ENCODE assay signal across 25 cellular contexts in genomic region chr1:24425446-24425845, GRCh38. TPM values are rescaled to one million over a fixed set of nuclear protein-coding genes. Genes with fewer than 3 reads are reported as not detected.
DNase-seq lines count a peak whose midpoint lies in the region; ATAC-seq, FAIRE-seq and TF ChIP-seq lines count a peak whose summit lies in the region.
"Had no signal": no experiment of that assay in that cellular context is flagged by ENCODE, and none has a peak within 500 bp of the region (broad histone marks: within the 10 kb centered on the region; RNA-seq: fewer than 3 reads in every experiment).

No MANE protein-coding gene starts in this region.

- no peak overlapping the region for H3K9ac ChIP-seq in Karpas-422 (ENCODE audit: low read length)
- H3K9ac ChIP-seq: KMS-11 had no signal

- H3K36me3 ChIP-seq in HEK293 (ENCODE audit: control insufficient read depth in 2 of 2, insufficient read depth in 1 of 2, low read length in 2 of 2) (peaks cover 3 to 46% of the 10 kb centered on the region in 2 experiments; a peak in 2 of 3 replicates), esophagus muscularis mucosa (peaks cover 5 to 30% (median 19%) of the 10 kb centered on the region in 4 donors), small intestine (ENCODE audit: control insufficient read depth in 2 of 2, insufficient read depth in 2 of 2, low read length in 2 of 2) (peaks cover 0 to 2% of the 10 kb centered on the region in 2 donors), Karpas-422 (ENCODE audit: insufficient read depth, low read length) (0 out of 2 replicates have a peak, but pooled peaks cover 8% of the 10 kb centered on the region)

- H3K27ac Mint-ChIP-seq in stimulated activated effector memory CD8-positive, alpha-beta T cell treated with anti-CD3 and anti-CD28 coated beads, Interleukin-12 subunit alpha, Interleukin-12 subunit beta, amount 100 ng/mL, for 72 hours = no peak overlapping the region

- CTCF ChIA-PET in HEK293 (lab: Yijun Ruan, JAX) = interaction anchor here (0.7 to 2.4 kb wide), 4 partner anchors 9 to 152 kb away, joined by 3 to 15 read pairs (median 8); partner anchors contain the start of genes NIPAL3 and STPG1

- H3K36me3 Mint-ChIP-seq in stimulated activated effector memory CD8-positive, alpha-beta T cell treated with anti-CD3 and anti-CD28 coated beads, Interleukin-12 subunit alpha, Interleukin-12 subunit beta, amount 100 ng/mL, for 72 hours = peaks cover 47% of the 10 kb centered on the region

- H3K27me3 ChIP-seq in right cardiac atrium (ENCODE audit: control insufficient read depth, insufficient read depth) (no peaks in the 10 kb centered on the region), esophagus muscularis mucosa (no peaks in the 10 kb centered on the region), small intestine (ENCODE audit: control insufficient read depth in 2 of 2, insufficient read depth in 2 of 2, low read length in 2 of 2) (no peaks in the 10 kb centered on the region), Karpas-422 (ENCODE audit: low read length) (no peaks in the 10 kb centered on the region)
- H3K27me3 ChIP-seq: SJSA1 had no signal

- POLR2A ChIA-PET in HEK293 (lab: Yijun Ruan, JAX) = interaction anchor here (0.6 to 2.1 kb wide), 2 partner anchors 10 to 1100 kb away, joined by 3 to 7 read pairs; partner anchors contain the start of gene NIPAL3

- H4K20me1 ChIP-seq in Karpas-422 (ENCODE audit: insufficient read depth, low read depth, low read length) = no peaks in the 10 kb centered on the region

- H3K4me2 ChIP-seq in Karpas-422 (ENCODE audit: low read depth, low read length, poor library complexity, severe bottlenecking) = no peak overlapping the region
- H3K4me2 ChIP-seq: KMS-11 had no signal

- no peak overlapping the region for H3K4me3 Mint-ChIP-seq in stimulated activated effector memory CD8-positive, alpha-beta T cell treated with anti-CD3 and anti-CD28 coated beads, Interleukin-12 subunit alpha, Interleukin-12 subunit beta, amount 100 ng/mL, for 72 hours
- H3K4me3 Mint-ChIP-seq: CD4-positive, alpha-beta memory T cell had no signal

- TF ChIP-seq CTCF in HEK293 (tag by site-specific recombination; IDR thresholded peaks at IDR 0.05) (no peak), esophagus muscularis mucosa (IDR thresholded peaks at IDR 0.05) (no peak)

- H3K9me3 Mint-ChIP-seq in stimulated activated effector memory CD8-positive, alpha-beta T cell treated with anti-CD3 and anti-CD28 coated beads, Interleukin-12 subunit alpha, Interleukin-12 subunit beta, amount 100 ng/mL, for 72 hours = no peaks in the 10 kb centered on the region
- H3K9me3 Mint-ChIP-seq: CD4-positive, alpha-beta memory T cell had no signal

- H3K4me1 ChIP-seq in right cardiac atrium (ENCODE audit: control insufficient read depth, insufficient read depth, low read length) (peaks cover 7% of the 10 kb centered on the region), HEK293 (ENCODE audit: control insufficient read depth, insufficient read depth, low read length) (no peaks in the 10 kb centered on the region), esophagus muscularis mucosa (peaks cover 0 to 5% (median 0%) of the 10 kb centered on the region in 4 donors), small intestine (ENCODE audit: control insufficient read depth in 2 of 2, insufficient read depth in 1 of 2, low read depth in 1 of 2, low read length in 1 of 2) (peaks cover 0 to 3% of the 10 kb centered on the region in 2 donors), Karpas-422 (ENCODE audit: low read length) (no peaks in the 10 kb centered on the region)
- H3K4me1 ChIP-seq: SJSA1 had no signal

- DNase-seq in Right ventricle myocardium superior (no peak), right cardiac atrium (no peak), esophagus muscularis mucosa (ENCODE audit: extremely low spot score) (peak; percentile 66), small intestine (peak; percentile 77), Karpas-422 (no peak), NCI-H1930 (lab: John Stamatoyannopoulos, UW) (no peak)
- no peak for DNase-seq in stimulated activated effector memory CD8-positive, alpha-beta T cell treated with anti-CD3 and anti-CD28 coated beads, Interleukin-12 subunit alpha, Interleukin-12 subunit beta, amount 100 ng/mL, for 72 hours (ENCODE audit: low spot score in 2 of 2)
- DNase-seq: Calu3; CD4-positive, alpha-beta memory T cell; DMS153; GOT3; HCEC 1CT; IMR-90; NCI-H1105 treated with DMSO at 0.1 percent for 48 hours; NCI-H2081; NCI-H2171; NCI-H446; NCI-H526 treated with DMSO at 0.1 percent for 48 hours; OCI-M1 had no signal

- no peaks in the 10 kb centered on the region for H3K9me3 ChIP-seq in right cardiac atrium (ENCODE audit: control insufficient read depth, low read length)
- H3K9me3 ChIP-seq in HEK293 (ENCODE audit: control insufficient read depth, insufficient read depth, low read depth, low read length) = no peaks in the 10 kb centered on the region
- H3K9me3 ChIP-seq in esophagus muscularis mucosa = no peaks in the 10 kb centered on the region
- no peaks in the 10 kb centered on the region for H3K9me3 ChIP-seq in small intestine (ENCODE audit: control insufficient read depth, low read depth)
- no peaks in the 10 kb centered on the region for H3K9me3 ChIP-seq in Karpas-422 (ENCODE audit: low read length)
- H3K9me3 ChIP-seq: SJSA1 had no signal

- peaks cover 32% of the 10 kb centered on the region for H3K79me2 ChIP-seq in Karpas-422 (ENCODE audit: low read length)

- intact Hi-C loops in Right ventricle myocardium superior (cut with DNase I) = no loop called here
- intact Hi-C loops in right cardiac atrium (cut with DNase I) = no loop called here
- intact Hi-C loops in esophagus muscularis mucosa (cut with DNase I) = no loop called here

- H3K27ac ChIP-seq in right cardiac atrium (ENCODE audit: low read length) (no peak overlapping the region), HEK293 (ENCODE audit: extremely low read depth, low read depth, low read length) (no peak overlapping the region), esophagus muscularis mucosa (replicated peaks in 1 of 4) (no peak overlapping the region), small intestine (ENCODE audit: low read depth in 1 of 2, low read length in 1 of 2) (no peak overlapping the region), Karpas-422 (ENCODE audit: low read length) (no peak overlapping the region)
- H3K27ac ChIP-seq: KMS-11, SJSA1 had no signal

- TF ChIP-seq EP300 in esophagus muscularis mucosa (IDR thresholded peaks at IDR 0.05) = no peak

- H2AFZ ChIP-seq in Karpas-422 (ENCODE audit: low read length) = no peak overlapping the region

- ATAC-seq in Right ventricle myocardium superior (ENCODE audit: poor library complexity) = peak; percentile 28
- ATAC-seq in right cardiac atrium = no peak
- ATAC-seq in stimulated activated effector memory CD8-positive, alpha-beta T cell treated with anti-CD3 and anti-CD28 coated beads, Interleukin-12 subunit alpha, Interleukin-12 subunit beta, amount 100 ng/mL, for 72 hours = no peak

- TF ChIP-seq POLR2A in esophagus muscularis mucosa (IDR thresholded peaks at IDR 0.05; ENCODE audit: low read depth) = no peak

- H3K4me3 ChIP-seq in right cardiac atrium (ENCODE audit: low read length) (no peak overlapping the region), HEK293 (ENCODE audit: low read depth, low read length) (no peak overlapping the region), esophagus muscularis mucosa (no peak overlapping the region), small intestine (ENCODE audit: low read depth in 1 of 2, low read length in 2 of 2) (no peak overlapping the region), Karpas-422 (ENCODE audit: low read length) (no peak overlapping the region)
- H3K4me3 ChIP-seq: SJSA1 had no signal

- no peak for FAIRE-seq in small intestine (lab: Jason Lieb, UNC)
- FAIRE-seq: G401.6, HTR-8/SVneo, RCC 7860 had no signal

- H3K4me1 Mint-ChIP-seq in stimulated activated effector memory CD8-positive, alpha-beta T cell treated with anti-CD3 and anti-CD28 coated beads, Interleukin-12 subunit alpha, Interleukin-12 subunit beta, amount 100 ng/mL, for 72 hours = peaks cover 19% of the 10 kb centered on the region

- 54% methylated on average over 4 of the region's 4 CpGs for WGBS in right cardiac atrium
- 84% methylated on average over 4 of the region's 4 CpGs for WGBS in esophagus muscularis mucosa
- WGBS in small intestine, 3 donors = 14 to 55% (median 37%) methylated on average over 4 of the region's 4 CpGs

- no peaks in the 10 kb centered on the region for H3K9me2 ChIP-seq in Karpas-422 (replicated peaks; ENCODE audit: insufficient read depth, low read length)

TF ChIP-seq in HEK293, 187 proteins besides CTCF, POLR2A, EP300 and RAD21:
- TF ChIP-seq ZNF768 (tag by site-specific recombination; IDR thresholded peaks at IDR 0.05) = no peak
- 0 out of 2 replicates have a peak, but pooled peaks have one; percentile 13 for TF ChIP-seq SP7 (tag by site-specific recombination; IDR thresholded peaks at IDR 0.05)
- TF ChIP-seq ZFP3 (tag by site-specific recombination; IDR thresholded peaks at IDR 0.05; ENCODE audit: low read depth) = no peak

RNA-seq across cellular contexts. Expression of gene NIPAL3, which starts 9.8 kb away (rescaled TPM):
- total RNA-seq in Right ventricle myocardium superior = 31.8 TPM
- 10 to 100 TPM; 24.4 to 35.6 (median 35.3) TPM for total RNA-seq in right cardiac atrium
- polyA plus RNA-seq in right cardiac atrium = 12.8 TPM
- 10 to 100 TPM; 18.3 to 31.1 (median 26.6) TPM for total RNA-seq in esophagus muscularis mucosa
- polyA plus RNA-seq in small intestine = 10 to 100 TPM in 2 of 3 donors, 1 to 10 TPM in 1; 4.9 to 15.9 (median 10.7) TPM
- 22.7 and 40.8 TPM in 2 replicates for total RNA-seq in Karpas-422 (2014; rRNA removed; shearing (Covaris generic); ENCODE audit: low replicate concordance)

RNA-seq across cellular contexts. Expression of gene STPG1, which starts 11.9 kb away (rescaled TPM):
- 5.6 TPM for total RNA-seq in Right ventricle myocardium superior
- total RNA-seq in right cardiac atrium = 1 to 10 TPM; 5.4 to 8.3 (median 7.3) TPM
- polyA plus RNA-seq in right cardiac atrium = 3.9 TPM
- 1 to 10 TPM; 2.2 to 5.6 (median 4.1) TPM for total RNA-seq in esophagus muscularis mucosa
- 10 to 100 TPM in 1 of 3 donors, 1 to 10 TPM in 2; 6.5 to 10.3 (median 6.5) TPM for polyA plus RNA-seq in small intestine
- 3.5 and 9.2 TPM in 2 replicates for total RNA-seq in Karpas-422 (2014; rRNA removed; shearing (Covaris generic); ENCODE audit: low replicate concordance)

Comparison
In these comparisons a context has a peak if more than half of its experiments do, and no peak if none do; other contexts are left out.
1. DNase-seq: peak in esophagus muscularis mucosa (single experiment) and small intestine (single experiment); none in Right ventricle myocardium superior (single experiment), right cardiac atrium (0 of 3), Karpas-422 (single experiment), NCI-H1930 (0 of 2) and stimulated activated effector memory CD8-positive, alpha-beta T cell treated with anti-CD3 and anti-CD28 coated beads, Interleukin-12 subunit alpha, Interleukin-12 subunit beta, amount 100 ng/mL, for 72 hours (0 of 2).